ENCODE assay signal across 15 cellular contexts in the genomic region with DNA sequence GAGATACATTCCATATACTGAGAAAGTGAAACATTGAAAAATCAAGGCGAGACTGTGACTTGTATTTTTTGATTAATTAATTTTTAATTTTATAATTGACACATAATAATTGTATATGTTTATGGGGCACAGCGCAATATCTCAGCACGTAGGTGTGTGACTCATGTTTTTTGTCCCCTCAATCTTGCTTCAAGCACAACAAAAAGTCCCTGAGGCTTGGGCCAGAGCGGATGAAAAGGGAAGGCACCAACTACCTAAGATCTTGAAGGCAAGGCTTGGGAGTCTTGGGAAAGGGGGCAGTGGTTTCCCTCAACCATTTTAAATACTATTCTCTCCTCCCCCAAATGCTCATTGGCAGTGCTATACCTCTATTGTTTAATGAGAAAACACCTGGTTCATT. TPM values are rescaled to one million over a fixed set of nuclear protein-coding genes. Genes with fewer than 3 reads are reported as not detected.
A peak's percentile ranks its signal among the peaks of the same experiment; 100 is the strongest.
DNase-seq lines count a peak whose midpoint lies in the region; ATAC-seq lines count a peak whose summit lies in the region.
"Had no signal": no experiment of that assay in that cellular context is flagged by ENCODE, and none has a peak within 500 bp of the region (broad histone marks: within the 10 kb centered on the region; RNA-seq: fewer than 3 reads in every experiment).

No MANE protein-coding gene starts in this region.

- H3K4me2 ChIP-seq in Karpas-422 (ENCODE audit: low read depth, low read length, poor library complexity, severe bottlenecking): peak overlapping the region; percentile 53

- H3K9me2 ChIP-seq in Karpas-422 (replicated peaks; ENCODE audit: insufficient read depth, low read length): no peaks in the 10 kb centered on the region

- peaks cover 21% of the 10 kb centered on the region for H3K36me3 Mint-ChIP-seq in activated CD4-positive, alpha-beta T cell treated with anti-CD3 and anti-CD28 coated beads, Interleukin-2, amount 10 ng/mL, durations not matched to agents 24 days and 14 days (ENCODE audit: low read depth)

- H3K4me1 ChIP-seq in Karpas-422 (ENCODE audit: low read length): peaks cover 16% of the 10 kb centered on the region

- H4K20me1 ChIP-seq in Karpas-422 (ENCODE audit: insufficient read depth, low read depth, low read length): no peaks in the 10 kb centered on the region

- no peak overlapping the region for H3K27ac ChIP-seq in Karpas-422 (ENCODE audit: low read length)
- H3K27ac ChIP-seq: SK-N-MC, skin epidermis had no signal

- H3K27me3 ChIP-seq in Karpas-422 (ENCODE audit: low read length): no peaks in the 10 kb centered on the region

- ATAC-seq in GM18498 (IDR thresholded peaks at IDR 0.05; ENCODE audit: unreplicated experiment) (peak; percentile 50), GM21367 (IDR thresholded peaks at IDR 0.05; ENCODE audit: unreplicated experiment) (peak; percentile 29), HG02973 (IDR thresholded peaks at IDR 0.05; ENCODE audit: unreplicated experiment) (peak; percentile 48)
- ATAC-seq: activated CD8-positive, alpha-beta T cell treated with anti-CD3 and anti-CD28 coated beads for 36 hours had no signal

- H3K9me3 ChIP-seq in Karpas-422 (ENCODE audit: low read length): no peaks in the 10 kb centered on the region

- peaks cover 13% of the 10 kb centered on the region for H3K9me3 Mint-ChIP-seq in activated CD4-positive, alpha-beta T cell treated with anti-CD3 and anti-CD28 coated beads, Interleukin-2, amount 10 ng/mL, durations not matched to agents 24 days and 14 days

- DNase-seq in Karpas-422 (no peak), AG08396 (ENCODE audit: low spot score) (no peak), KG1 (lab: John Stamatoyannopoulos, UW) (no peak)
- DNase-seq in activated T-cell treated with anti-CD3 and anti-CD28 coated beads, Interleukin-2, amount 50 U/mL, for 1 hour: no peak
- no peak for DNase-seq in activated CD4-positive, alpha-beta T cell treated with anti-CD3 and anti-CD28 coated beads, Interleukin-2, amount 10 ng/mL, durations not matched to agents 24 days and 14 days
- DNase-seq: activated CD8-positive, alpha-beta T cell treated with anti-CD3 and anti-CD28 coated beads for 36 hours; endodermal cell; GOT3; NCI-H524 had no signal

- no peaks in the 10 kb centered on the region for H3K79me2 ChIP-seq in Karpas-422 (ENCODE audit: low read length)

- no peak overlapping the region for H3K9ac ChIP-seq in Karpas-422 (ENCODE audit: low read length)

- no peak overlapping the region for H2AFZ ChIP-seq in Karpas-422 (ENCODE audit: low read length)

- H3K27ac Mint-ChIP-seq in activated CD4-positive, alpha-beta T cell treated with anti-CD3 and anti-CD28 coated beads, Interleukin-2, amount 10 ng/mL, durations not matched to agents 24 days and 14 days: no peak overlapping the region
- H3K27ac Mint-ChIP-seq: activated CD8-positive, alpha-beta T cell treated with anti-CD3 and anti-CD28 coated beads for 36 hours; endodermal cell had no signal

- peaks cover 11% of the 10 kb centered on the region for H3K4me1 Mint-ChIP-seq in activated CD4-positive, alpha-beta T cell treated with anti-CD3 and anti-CD28 coated beads, Interleukin-2, amount 10 ng/mL, durations not matched to agents 24 days and 14 days

- H3K27me3 Mint-ChIP-seq in activated CD4-positive, alpha-beta T cell treated with anti-CD3 and anti-CD28 coated beads, Interleukin-2, amount 10 ng/mL, durations not matched to agents 24 days and 14 days: no peaks in the 10 kb centered on the region
- H3K27me3 Mint-ChIP-seq: activated CD8-positive, alpha-beta T cell treated with anti-CD3 and anti-CD28 coated beads for 36 hours had no signal

- 0 out of 2 replicates have a peak overlapping the region, but pooled peaks have one; percentile 3 for H3K4me3 ChIP-seq in Karpas-422 (ENCODE audit: low read length)
- H3K4me3 ChIP-seq: SK-N-MC, skin epidermis had no signal

- H3K36me3 ChIP-seq in Karpas-422 (ENCODE audit: insufficient read depth, low read length): no peaks in the 10 kb centered on the region

- intact Hi-C loops in activated CD4-positive, alpha-beta T cell treated with anti-CD3 and anti-CD28 coated beads, Interleukin-2, amount 10 ng/mL, durations not matched to agents 24 days and 14 days (cut with micrococcal nuclease): no loop called here

- no peak overlapping the region for H3K4me3 Mint-ChIP-seq in activated CD4-positive, alpha-beta T cell treated with anti-CD3 and anti-CD28 coated beads, Interleukin-2, amount 10 ng/mL, durations not matched to agents 24 days and 14 days
- H3K4me3 Mint-ChIP-seq: activated CD8-positive, alpha-beta T cell treated with anti-CD3 and anti-CD28 coated beads for 36 hours; endodermal cell had no signal

RNA-seq across cellular contexts. Expression of a gene that starts 9.9 kb away (rescaled TPM):
- not detected in 2 replicates for total RNA-seq in Karpas-422 (2014; rRNA removed; shearing (Covaris generic); ENCODE audit: low replicate concordance)
- total RNA-seq in activated CD4-positive, alpha-beta T cell treated with anti-CD3 and anti-CD28 coated beads, Interleukin-2, amount 10 ng/mL, durations not matched to agents 24 days and 14 days: 22.9 and 23.0 TPM in 2 replicates
- total RNA-seq: endodermal cell, myocyte had no signal

Comparison
In these comparisons a context has a peak if more than half of its experiments do, and no peak if none do; other contexts are left out.
1. RNA of a gene that starts 9.9 kb away (total RNA-seq): 22.9 to 23.0 TPM in activated CD4-positive, alpha-beta T cell treated with anti-CD3 and anti-CD28 coated beads, Interleukin-2, amount 10 ng/mL, durations not matched to agents 24 days and 14 days; not detected in Karpas-422; every median in the first group is over 10 times any median in the second.
2. Peak in every context shown above with its lines, with median percentiles within 50 percentile points of each other: ATAC-seq.